16 cellular contexts compared by ENCODE assay signal in the genomic region with DNA sequence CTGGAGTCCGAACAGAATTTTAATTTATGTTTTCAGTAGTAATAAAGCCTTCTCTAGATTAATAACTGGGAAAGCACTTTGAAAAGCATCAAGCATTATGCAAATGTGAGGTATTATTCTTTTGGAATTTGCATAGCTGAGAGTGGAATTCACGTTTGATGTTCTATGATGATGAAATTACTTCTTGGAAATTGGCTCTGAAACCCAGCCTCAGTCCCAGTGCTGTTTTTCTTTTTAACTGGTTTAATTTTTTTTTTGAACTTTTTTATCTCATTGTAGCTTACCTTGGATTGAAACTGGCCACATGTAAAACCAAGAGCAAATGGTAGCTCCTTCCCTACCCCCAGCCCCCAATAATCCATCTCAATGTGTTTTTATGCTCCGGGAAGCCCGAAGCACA. TPM values are rescaled to one million over a fixed set of nuclear protein-coding genes. Genes with fewer than 3 reads are reported as not detected.
DNase-seq lines count a peak whose midpoint lies in the region; TF ChIP-seq lines count a peak whose summit lies in the region.
"Had no signal": no experiment of that assay in that cellular context is flagged by ENCODE, and none has a peak within 500 bp of the region (broad histone marks: within the 10 kb centered on the region; RNA-seq: fewer than 3 reads in every experiment).

No MANE protein-coding gene starts in this region.

- H3K9me2 ChIP-seq in hepatocyte (replicated peaks; ENCODE audit: insufficient read depth) = no peaks in the 10 kb centered on the region

- peaks cover 29% of the 10 kb centered on the region for H3K4me1 ChIP-seq in hepatocyte (ENCODE audit: insufficient read depth)
- no peaks in the 10 kb centered on the region for H3K4me1 ChIP-seq in smooth muscle cell (ENCODE audit: low read depth)
- H3K4me1 ChIP-seq: testis had no signal

- in situ Hi-C loops in G401 (cut with HindIII; ENCODE audit: low sequenced_read_pairs) = no loop called here

- peaks cover 17% of the 10 kb centered on the region for H3K27me3 Mint-ChIP-seq in T-helper 1 cell treated with Interleukin-12 subunit alpha and Interleukin-12 subunit beta and Interleukin-4 antibody, amounts not matched to agents 30 μg/mL and 1 μg/mL, for 36 hours (ENCODE audit: low read depth)

- 81% methylated on average over 4 of the region's 4 CpGs for WGBS in hepatocyte (ENCODE audit: low lambda C conversion rate, missing lambda C conversion rate)
- WGBS in smooth muscle cell (ENCODE audit: low lambda C conversion rate) = 69% methylated on average over 4 of the region's 4 CpGs

- H3K9me3 ChIP-seq in hepatocyte (ENCODE audit: low read depth) = no peaks in the 10 kb centered on the region
- H3K9me3 ChIP-seq in smooth muscle cell (replicated peaks; ENCODE audit: low read depth) = no peaks in the 10 kb centered on the region
- H3K9me3 ChIP-seq: testis had no signal

- H3K4me3 ChIP-seq in hepatocyte (no peak overlapping the region), smooth muscle cell (no peak overlapping the region)
- H3K4me3 ChIP-seq: testis had no signal

- H3K4me3 Mint-ChIP-seq in T-helper 1 cell treated with Interleukin-12 subunit alpha and Interleukin-12 subunit beta and Interleukin-4 antibody, amounts not matched to agents 30 μg/mL and 1 μg/mL, for 36 hours = peak overlapping the region; percentile 64
- H3K4me3 Mint-ChIP-seq: neural crest cell had no signal

- H2AFZ ChIP-seq in hepatocyte (no peak overlapping the region), smooth muscle cell (ENCODE audit: low read depth) (no peak overlapping the region)

- H3K27ac Mint-ChIP-seq in T-helper 1 cell treated with Interleukin-12 subunit alpha and Interleukin-12 subunit beta and Interleukin-4 antibody, amounts not matched to agents 30 μg/mL and 1 μg/mL, for 36 hours = peak overlapping the region; percentile 27

- H3K79me2 ChIP-seq in hepatocyte (no peaks in the 10 kb centered on the region), smooth muscle cell (ENCODE audit: low read depth) (no peaks in the 10 kb centered on the region)

- H3K9ac ChIP-seq in smooth muscle cell (ENCODE audit: low read depth) = no peak overlapping the region

- peaks cover 4% of the 10 kb centered on the region for H3F3A ChIP-seq in smooth muscle cell (ENCODE audit: low read depth)

- DNase-seq in T-helper 1 cell (no peak), NCI-H526 (lab: John Stamatoyannopoulos, UW) (peak; percentile 86 to 88), hepatocyte (ENCODE audit: low spot score) (no peak), smooth muscle cell (lab: John Stamatoyannopoulos, UW; ENCODE audit: unreplicated experiment) (no peak), D341Med (ENCODE audit: low spot score) (no peak), HuH-7.5 (ENCODE audit: low spot score) (no peak), G401 (ENCODE audit: low spot score) (no peak)
- DNase-seq: 8988T; activated naive CD8-positive, alpha-beta T cell treated with anti-CD3 and anti-CD28 coated beads, Interleukin-2, amount 10 ng/mL, durations not matched to agents 7 days and 5 days; DND-41; effector CD8-positive, alpha-beta T cell; stimulated activated CD4-positive, alpha-beta T cell treated with anti-CD3 and anti-CD28 coated beads, Interleukin-2, amount 100 ng/mL, for 48 hours; testis; WERI-Rb-1 had no signal

- H3K4me2 ChIP-seq in hepatocyte (no peak overlapping the region), smooth muscle cell (peak overlapping the region; percentile 4)

- H4K20me1 ChIP-seq in hepatocyte (ENCODE audit: insufficient read depth, poor library complexity, severe bottlenecking) = no peaks in the 10 kb centered on the region
- no peaks in the 10 kb centered on the region for H4K20me1 ChIP-seq in smooth muscle cell (ENCODE audit: low read depth)

- H3K27me3 ChIP-seq in hepatocyte = no peaks in the 10 kb centered on the region
- H3K27me3 ChIP-seq in smooth muscle cell (ENCODE audit: low read depth) = no peaks in the 10 kb centered on the region
- H3K27me3 ChIP-seq: testis had no signal

- peaks cover 15% of the 10 kb centered on the region for H3K36me3 Mint-ChIP-seq in T-helper 1 cell treated with Interleukin-12 subunit alpha and Interleukin-12 subunit beta and Interleukin-4 antibody, amounts not matched to agents 30 μg/mL and 1 μg/mL, for 36 hours (ENCODE audit: low read depth)

- H3K27ac ChIP-seq in hepatocyte = peak overlapping the region; percentile 82
- peak overlapping the region; percentile 37 for H3K27ac ChIP-seq in smooth muscle cell (ENCODE audit: low read depth)
- H3K27ac ChIP-seq: testis had no signal

- H3K36me3 ChIP-seq in hepatocyte (replicated peaks; ENCODE audit: insufficient read depth, low read depth) (no peaks in the 10 kb centered on the region), smooth muscle cell (ENCODE audit: low read depth) (no peaks in the 10 kb centered on the region)
- H3K36me3 ChIP-seq: WERI-Rb-1 had no signal

- peaks cover 27% of the 10 kb centered on the region for H3K9me3 Mint-ChIP-seq in T-helper 1 cell treated with Interleukin-12 subunit alpha and Interleukin-12 subunit beta and Interleukin-4 antibody, amounts not matched to agents 30 μg/mL and 1 μg/mL, for 36 hours

- TF ChIP-seq CTCF in hepatocyte (IDR thresholded peaks at IDR 0.05; ENCODE audit: poor library complexity) (no peak), smooth muscle cell (IDR thresholded peaks at IDR 0.05; ENCODE audit: borderline replicate concordance, insufficient read depth, poor library complexity, severe bottlenecking) (no peak)

- H3K4me1 Mint-ChIP-seq in T-helper 1 cell treated with Interleukin-12 subunit alpha and Interleukin-12 subunit beta and Interleukin-4 antibody, amounts not matched to agents 30 μg/mL and 1 μg/mL, for 36 hours (ENCODE audit: low read depth) = peaks cover 33% of the 10 kb centered on the region

RNA-seq across cellular contexts. Expression of a gene that starts 1.2 kb away (rescaled TPM):
- total RNA-seq in hepatocyte = 4.7 and 11.5 TPM in 2 replicates
- 3.9 and 4.1 TPM in 2 replicates for polyA plus RNA-seq in hepatocyte
- not detected in 2 replicates for total RNA-seq in smooth muscle cell
- polyA plus RNA-seq in smooth muscle cell = 0.27 and 0.51 TPM in 2 replicates
- not detected in 2 replicates for total RNA-seq in G401 (2014; rRNA removed; shearing (Covaris generic))

RNA-seq across cellular contexts. Expression of a gene that starts 52.5 kb away (rescaled TPM):
- 18.5 and 22.9 TPM in 2 replicates for total RNA-seq in hepatocyte
- polyA plus RNA-seq in hepatocyte = 12.2 and 18.2 TPM in 2 replicates
- total RNA-seq in smooth muscle cell = 7.2 and 11.2 TPM in 2 replicates
- 3.0 and 7.3 TPM in 2 replicates for polyA plus RNA-seq in smooth muscle cell
- total RNA-seq in G401 (2014; rRNA removed; shearing (Covaris generic)) = under 0.01 and 0.17 TPM in 2 replicates

Comparison
In these comparisons a context has a peak if more than half of its experiments do, and no peak if none do; other contexts are left out.
1. DNase-seq: peak in NCI-H526 (2 of 2); none in T-helper 1 cell (0 of 5), hepatocyte (single experiment), smooth muscle cell (single experiment), D341Med (single experiment), HuH-7.5 (single experiment) and G401 (single experiment).